In the genomic region with DNA sequence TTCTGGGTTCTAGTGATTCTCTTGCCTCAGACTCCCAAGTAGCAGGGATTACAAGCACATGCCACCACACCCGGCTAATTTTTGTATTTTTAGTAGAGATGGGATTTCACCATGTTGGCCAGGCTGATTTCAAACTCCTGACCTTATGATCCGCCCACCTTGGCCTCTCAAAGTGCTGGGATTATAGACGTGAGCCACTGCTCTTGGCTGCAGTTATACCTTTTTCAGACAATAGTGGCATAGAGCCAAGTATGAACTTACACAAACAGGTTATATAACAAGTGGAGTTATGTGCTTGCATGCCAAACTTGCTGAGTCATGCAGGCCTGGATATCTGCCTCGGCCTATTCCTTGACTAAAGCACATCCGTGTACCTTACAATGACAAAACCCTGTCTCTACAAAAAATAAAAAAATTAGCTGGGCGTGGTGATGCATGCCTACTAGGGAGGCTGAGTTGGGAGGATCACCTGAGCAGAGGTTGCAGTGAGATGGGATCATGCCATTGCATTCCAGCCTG, we compare ENCODE assay signal across 8 cellular contexts. TPM values are rescaled to one million over a fixed set of nuclear protein-coding genes. Genes with fewer than 3 reads are reported as not detected.
DNase-seq lines count a peak whose midpoint lies in the region; FAIRE-seq and TF ChIP-seq lines count a peak whose summit lies in the region.
"Not testable (repeated sequence)": the region's sequence is repeated elsewhere in the genome, so short reads cannot be mapped to it uniquely, and the experiment has no call there.

No MANE protein-coding gene starts in this region.

- DNase-seq in COLO829 (ENCODE audit: low spot score) (peak; percentile 28), HTR-8/SVneo (ENCODE audit: insufficient read length, low spot score) (peak; percentile 41), NCI-H774 (lab: John Stamatoyannopoulos, UW) (peak; percentile 1), right atrium auricular region (ENCODE audit: low spot score) (peak; percentile 91), non-pigmented ciliary epithelial cell (ENCODE audit: low read depth) (peak; percentile 80), suprapubic skin (ENCODE audit: low spot score in 2 of 2) (peak; percentile 83 to 87)
- not testable (repeated sequence) for DNase-seq in endothelial cell (ENCODE audit: low spot score)

- peak overlapping the region; percentile 54 for H3K27ac ChIP-seq in VCaP
- H3K27ac ChIP-seq in right atrium auricular region = peak overlapping the region; percentile 55 to 62
- peak overlapping the region; percentile 75 for H3K27ac ChIP-seq in suprapubic skin

- not testable (repeated sequence) for H3K27me3 Mint-ChIP-seq in endothelial cell (ENCODE audit: unreplicated experiment)

- not testable (repeated sequence) for H3K4me3 ChIP-seq in right atrium auricular region, suprapubic skin

- TF ChIP-seq CTCF in VCaP (conservative IDR thresholded peaks at IDR 0.05); endothelial cell (IDR thresholded peaks at IDR 0.05; ENCODE audit: unreplicated experiment); right atrium auricular region (IDR thresholded peaks at IDR 0.05); suprapubic skin (IDR thresholded peaks at IDR 0.05): not testable (repeated sequence)

- H3K9me3 ChIP-seq in right atrium auricular region, suprapubic skin: not testable (repeated sequence)

- peak overlapping the region; percentile 13 for H3K27ac Mint-ChIP-seq in endothelial cell (ENCODE audit: unreplicated experiment)

- FAIRE-seq in HTR-8/SVneo (lab: Jason Lieb, UNC) = peak; percentile 96

- H3K4me1 ChIP-seq in right atrium auricular region = peaks cover 0 to 22% of the 10 kb centered on the region in 2 donors
- peaks cover 43% of the 10 kb centered on the region for H3K4me1 ChIP-seq in suprapubic skin

- not testable (repeated sequence) for H3K36me3 ChIP-seq in right atrium auricular region, suprapubic skin

- H3K36me3 Mint-ChIP-seq in endothelial cell (ENCODE audit: low read depth, unreplicated experiment) = not testable (repeated sequence)

- not testable (repeated sequence) for H3K9me3 Mint-ChIP-seq in endothelial cell (ENCODE audit: unreplicated experiment)

- not testable (repeated sequence) for H3K27me3 ChIP-seq in right atrium auricular region, suprapubic skin

- not testable (repeated sequence) for TF ChIP-seq POLR2A in suprapubic skin (IDR thresholded peaks at IDR 0.05)

- not testable (repeated sequence) for H3K4me3 Mint-ChIP-seq in endothelial cell (ENCODE audit: unreplicated experiment)

- TF ChIP-seq EP300 in suprapubic skin (IDR thresholded peaks at IDR 0.05) = not testable (repeated sequence)

- not testable (repeated sequence) for H3K4me1 Mint-ChIP-seq in endothelial cell (ENCODE audit: unreplicated experiment)

- WGBS in suprapubic skin = 12% methylated on average over 6 of the region's 6 CpGs

RNA-seq across cellular contexts. Expression of gene KLHDC8B, which starts 47.1 kb away (rescaled TPM):
- total RNA-seq in endothelial cell (ENCODE audit: unreplicated experiment) = 16.7 TPM
- total RNA-seq in right atrium auricular region = 10 to 100 TPM; 51.2 to 80.9 TPM
- total RNA-seq in suprapubic skin = 10 to 100 TPM; 53.1 to 63.6 (median 59.3) TPM

RNA-seq across cellular contexts. Expression of gene CCDC71, which starts 52.4 kb away (rescaled TPM):
- 24.8 TPM for total RNA-seq in endothelial cell (ENCODE audit: unreplicated experiment)
- 10 to 100 TPM; 16.7 to 25.2 TPM for total RNA-seq in right atrium auricular region
- total RNA-seq in suprapubic skin = 10 to 100 TPM; 29.0 to 48.2 (median 35.3) TPM

RNA-seq across cellular contexts. Expression of gene C3orf62, which starts 58.5 kb away (rescaled TPM):
- 3.8 TPM for total RNA-seq in endothelial cell (ENCODE audit: unreplicated experiment)
- total RNA-seq in right atrium auricular region = 1 to 10 TPM; 1.0 to 1.5 TPM
- total RNA-seq in suprapubic skin = 1 to 10 TPM; 5.9 to 9.0 (median 8.5) TPM
